23 cellular contexts compared by ENCODE assay signal in the genomic region with DNA sequence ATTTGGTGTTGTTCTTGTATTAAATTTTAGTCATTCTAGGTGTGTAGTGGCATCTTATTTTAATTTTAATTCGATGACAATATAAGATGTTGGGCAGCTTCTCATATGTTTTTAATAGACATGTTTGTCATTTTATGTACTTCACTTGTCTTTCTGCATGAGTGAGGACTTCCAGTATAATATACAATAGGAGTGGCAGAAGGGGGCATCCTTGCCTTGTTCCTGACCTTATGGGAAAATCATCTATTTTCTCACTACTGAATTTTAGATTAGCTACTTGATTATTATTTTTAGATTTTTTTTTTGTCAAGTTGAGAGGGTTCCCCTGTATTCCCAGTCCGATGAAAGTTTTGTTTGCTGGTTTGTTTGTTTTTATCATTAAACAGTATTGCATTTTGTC.
A peak's percentile ranks its signal among the peaks of the same experiment; 100 is the strongest.
DNase-seq lines count a peak whose midpoint lies in the region; ATAC-seq, FAIRE-seq and TF ChIP-seq lines count a peak whose summit lies in the region.
"Had no signal": no experiment of that assay in that cellular context is flagged by ENCODE, and none has a peak within 500 bp of the region (broad histone marks: within the 10 kb centered on the region; RNA-seq: fewer than 3 reads in every experiment).

No MANE protein-coding gene starts in this region.

- no peak overlapping the region for H3K18ac ChIP-seq in H1 (ENCODE audit: extremely low read depth, low read length)

- H3K9me3 ChIP-seq in H1 (ENCODE audit: insufficient read depth in 2 of 2, low read depth in 1 of 2, low read length in 1 of 2), result no peaks in the 10 kb centered on the region
- no peaks in the 10 kb centered on the region for H3K9me3 ChIP-seq in neural progenitor cell (ENCODE audit: low read depth)
- H3K9me3 ChIP-seq in upper lobe of right lung, result no peaks in the 10 kb centered on the region
- H3K9me3 ChIP-seq: A549, Caco-2, HAP-1 had no signal

- no peak overlapping the region for H3K23ac ChIP-seq in H1 (ENCODE audit: insufficient read length)

- H3K4me3 Mint-ChIP-seq in neural progenitor cell, result no peak overlapping the region
- H3K4me3 Mint-ChIP-seq: CD4-positive, alpha-beta T cell; HFFc6 had no signal

- FAIRE-seq in H1 (lab: Jason Lieb, UNC), result no peak
- FAIRE-seq: A549, G401.6, GM12891, GM19239, HTR-8/SVneo had no signal

- TF ChIP-seq CTCF in LNCaP clone FGC (IDR thresholded peaks at IDR 0.05; ENCODE audit: control insufficient read depth, extremely low read depth, insufficient read depth), result 0 out of 2 replicates have a peak, but pooled peaks have one; percentile 9
- TF ChIP-seq CTCF in H1 (IDR thresholded peaks at IDR 0.05; ENCODE audit: control extremely low read depth in 1 of 3, insufficient read depth in 1 of 3, low read depth in 1 of 3, low read length in 3 of 3), result no peak
- peak; percentile 19 for TF ChIP-seq CTCF in neural progenitor cell (IDR thresholded peaks at IDR 0.05)
- no peak for TF ChIP-seq CTCF in upper lobe of right lung (IDR thresholded peaks at IDR 0.05)

- no peaks in the 10 kb centered on the region for H3K79me1 ChIP-seq in H1 (ENCODE audit: low read depth, low read length)

- H2BK12ac ChIP-seq in H1 (ENCODE audit: low read depth, low read length), result no peak overlapping the region

- no peak overlapping the region for H3K14ac ChIP-seq in H1 (ENCODE audit: insufficient read length)

- H4K8ac ChIP-seq in H1 (ENCODE audit: extremely low read depth, insufficient read depth, low read length), result no peak overlapping the region

- no peak overlapping the region for H2BK5ac ChIP-seq in H1 (ENCODE audit: low read depth, low read length)

- no peak overlapping the region for H2BK15ac ChIP-seq in H1 (ENCODE audit: low read length)

- H3K27ac Mint-ChIP-seq in neural progenitor cell, result no peak overlapping the region
- H3K27ac Mint-ChIP-seq: CD4-positive, alpha-beta T cell; HFFc6 had no signal

- peak; percentile 47 to 55 for TF ChIP-seq RAD21 in H1 (IDR thresholded peaks at IDR 0.05 in 1 of 2, conservative IDR thresholded peaks at IDR 0.05 in 1 of 2; ENCODE audit: low read depth in 2 of 2, low read length in 2 of 2)

- no peaks in the 10 kb centered on the region for H3K23me2 ChIP-seq in H1 (ENCODE audit: low read depth, low read length)

- no peak overlapping the region for H2AK5ac ChIP-seq in H1 (ENCODE audit: low read depth, low read length)

- H3K9ac ChIP-seq in H1 (replicated peaks in 1 of 4; ENCODE audit: extremely low read depth in 1 of 4, low read depth in 3 of 4, low read length in 3 of 4) (no peak overlapping the region), neural progenitor cell (no peak overlapping the region)

- H3K4me1 ChIP-seq in H1 (replicated peaks in 1 of 4; ENCODE audit: control insufficient read depth in 3 of 4, insufficient read depth in 4 of 4, low read length in 3 of 4) (no peaks in the 10 kb centered on the region), neural progenitor cell (no peaks in the 10 kb centered on the region), upper lobe of right lung (no peaks in the 10 kb centered on the region)
- H3K4me1 ChIP-seq: A549, Caco-2, HAP-1 had no signal

- H2BK120ac ChIP-seq in H1 (replicated peaks; ENCODE audit: low read depth, low read length), result no peak overlapping the region

- no peaks in the 10 kb centered on the region for H3K79me2 ChIP-seq in H1 (ENCODE audit: control insufficient read depth in 1 of 2, insufficient read depth in 2 of 2, low read length in 2 of 2)
- no peaks in the 10 kb centered on the region for H3K79me2 ChIP-seq in neural progenitor cell (ENCODE audit: low read depth)

- H2AFZ ChIP-seq in H1 (ENCODE audit: low read length), result no peak overlapping the region
- no peak overlapping the region for H2AFZ ChIP-seq in neural progenitor cell (replicated peaks)

- TF ChIP-seq POLR2A in H1 (IDR thresholded peaks at IDR 0.05; ENCODE audit: control extremely low read depth in 1 of 2, low read depth in 2 of 2, low read length in 2 of 2), result no peak

- no peak overlapping the region for H4K91ac ChIP-seq in H1 (replicated peaks; ENCODE audit: insufficient read length, low read length)

- WGBS in H1 (ENCODE audit: extremely low coverage in 1 of 2, insufficient coverage in 1 of 2, insufficient read length in 1 of 2, insufficient replicate concordance in 2 of 2, low coverage in 1 of 2, low lambda C conversion rate in 2 of 2, missing lambda C conversion rate in 1 of 2), 2 experiments, result 86% methylated on average over 2 of the region's 2 CpGs; no CpG with 5 or more reads in 1 of the 2 experiments

- POLR2A ChIA-PET in H1 (lab: Charles Lee; ENCODE audit: partially characterized antibody), result no interaction called here

- H3K4me3 ChIP-seq in LNCaP clone FGC (ENCODE audit: low read depth, low read length), result no peak overlapping the region
- H3K4me3 ChIP-seq in H1 (ENCODE audit: extremely low read depth in 1 of 4, insufficient read depth in 2 of 4, low read depth in 3 of 4, low read length in 4 of 4), result no peak overlapping the region
- H3K4me3 ChIP-seq in neural progenitor cell, result no peak overlapping the region
- H3K4me3 ChIP-seq in upper lobe of right lung, result no peak overlapping the region
- H3K4me3 ChIP-seq: A549, HAP-1 had no signal

- DNase-seq in DMS53 (lab: John Stamatoyannopoulos, UW) (peak; percentile 6), DMS53 treated with DMSO at 0.1 percent for 48 hours (lab: John Stamatoyannopoulos, UW; ENCODE audit: unreplicated experiment) (no peak), LNCaP clone FGC (ENCODE audit: low read depth) (no peak), H1 (ENCODE audit: low read depth in 1 of 2, low spot score in 2 of 2) (no peak), neural progenitor cell (ENCODE audit: low spot score) (no peak), upper lobe of right lung (no peak), Right ventricle myocardium superior (no peak)
- DNase-seq: AML-193; Caco-2; CD4-positive, alpha-beta T cell; GOT3; HFFc6; IMR-90; KBM-7 had no signal

- H3K27me3 Mint-ChIP-seq in neural progenitor cell (ENCODE audit: insufficient read depth, low read depth), result no peaks in the 10 kb centered on the region
- H3K27me3 Mint-ChIP-seq: CD4-positive, alpha-beta T cell had no signal

- no peak overlapping the region for H3K4ac ChIP-seq in H1 (replicated peaks; ENCODE audit: insufficient read length, low read depth, low read length)

- H4K5ac ChIP-seq in H1 (ENCODE audit: insufficient read length, low read depth, low read length), result no peak overlapping the region

- no peak for ATAC-seq in upper lobe of right lung
- ATAC-seq in GM21390 (IDR thresholded peaks at IDR 0.05; ENCODE audit: unreplicated experiment), result no peak
- no peak for ATAC-seq in Right ventricle myocardium superior (ENCODE audit: poor library complexity)
- ATAC-seq: A549 had no signal

- H3F3A ChIP-seq in neural progenitor cell (ENCODE audit: low read depth), result no peaks in the 10 kb centered on the region

- intact Hi-C loops in upper lobe of right lung (cut with DNase I) (no loop called here), Right ventricle myocardium superior (cut with DNase I) (no loop called here)

- no peak overlapping the region for H2BK20ac ChIP-seq in H1 (ENCODE audit: low read length)

- H3K4me1 Mint-ChIP-seq in neural progenitor cell, result no peaks in the 10 kb centered on the region

- CTCF ChIA-PET in H1 (lab: Charles Lee; ENCODE audit: partially characterized antibody), result interaction anchor here (0.6 to 1.5 kb wide), 6 partner anchors 11 to 323 kb away, joined by 3 to 4 read pairs (median 3); no protein-coding TSS in a partner anchor

- H3K4me2 ChIP-seq in H1 (ENCODE audit: insufficient read depth in 1 of 2, low read depth in 2 of 2, low read length in 2 of 2) (no peak overlapping the region), neural progenitor cell (no peak overlapping the region)
- H3K4me2 ChIP-seq: A549 had no signal

- no peaks in the 10 kb centered on the region for H3K36me3 ChIP-seq in H1 (ENCODE audit: control insufficient read depth in 2 of 4, insufficient read depth in 4 of 4, low read length in 3 of 4)
- H3K36me3 ChIP-seq in neural progenitor cell, result no peaks in the 10 kb centered on the region
- H3K36me3 ChIP-seq in upper lobe of right lung, result no peaks in the 10 kb centered on the region
- H3K36me3 ChIP-seq: HAP-1 had no signal

- H4K20me1 ChIP-seq in H1 (replicated peaks in 1 of 2; ENCODE audit: control insufficient read depth in 1 of 2, insufficient read depth in 2 of 2, low read length in 2 of 2) (no peaks in the 10 kb centered on the region), neural progenitor cell (ENCODE audit: low read depth) (no peaks in the 10 kb centered on the region)

- H3K27me3 ChIP-seq in H1 (replicated peaks in 1 of 4; ENCODE audit: control insufficient read depth in 3 of 4, extremely low read depth in 1 of 4, insufficient read depth in 3 of 4, low read length in 3 of 4) (no peaks in the 10 kb centered on the region), neural progenitor cell (no peaks in the 10 kb centered on the region), upper lobe of right lung (no peaks in the 10 kb centered on the region)

- no peaks in the 10 kb centered on the region for H3K36me3 Mint-ChIP-seq in neural progenitor cell

- H3K9me3 Mint-ChIP-seq in neural progenitor cell, result no peaks in the 10 kb centered on the region

- no peak overlapping the region for H3K56ac ChIP-seq in H1 (replicated peaks; ENCODE audit: insufficient read length, low read depth, low read length)

- no peak for TF ChIP-seq EP300 in H1 (IDR thresholded peaks at IDR 0.05; ENCODE audit: borderline replicate concordance in 1 of 2, low read depth in 2 of 2, low read length in 2 of 2)

- no peak overlapping the region for H3K27ac ChIP-seq in H1 (ENCODE audit: low read depth, low read length)
- H3K27ac ChIP-seq in neural progenitor cell, result no peak overlapping the region
- H3K27ac ChIP-seq in upper lobe of right lung, result no peak overlapping the region
- H3K27ac ChIP-seq: 22Rv1, A549, C4-2B had no signal

TF ChIP-seq in H1, 55 proteins besides CTCF, POLR2A, EP300 and RAD21 (continues in another document):
- TF ChIP-seq GABPA (IDR thresholded peaks at IDR 0.05; ENCODE audit: borderline replicate concordance, insufficient read depth, low read length), result no peak
- no peak for TF ChIP-seq MAFK (IDR thresholded peaks at IDR 0.05; ENCODE audit: low read depth, low read length)
- TF ChIP-seq, protein P1, sequence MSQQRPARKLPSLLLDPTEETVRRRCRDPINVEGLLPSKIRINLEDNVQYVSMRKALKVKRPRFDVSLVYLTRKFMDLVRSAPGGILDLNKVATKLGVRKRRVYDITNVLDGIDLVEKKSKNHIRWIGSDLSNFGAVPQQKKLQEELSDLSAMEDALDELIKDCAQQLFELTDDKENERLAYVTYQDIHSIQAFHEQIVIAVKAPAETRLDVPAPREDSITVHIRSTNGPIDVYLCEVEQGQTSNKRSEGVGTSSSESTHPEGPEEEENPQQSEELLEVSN (IDR thresholded peaks at IDR 0.05), result no peak
- no peak for TF ChIP-seq SRF (IDR thresholded peaks at IDR 0.05; ENCODE audit: low read depth, low read length)
- no peak for TF ChIP-seq CEBPB (IDR thresholded peaks at IDR 0.05; ENCODE audit: low read depth, low read length)
- TF ChIP-seq FOSL1 (IDR thresholded peaks at IDR 0.05; ENCODE audit: insufficient read depth, low read depth, low read length), result no peak
- TF ChIP-seq, protein P2, sequence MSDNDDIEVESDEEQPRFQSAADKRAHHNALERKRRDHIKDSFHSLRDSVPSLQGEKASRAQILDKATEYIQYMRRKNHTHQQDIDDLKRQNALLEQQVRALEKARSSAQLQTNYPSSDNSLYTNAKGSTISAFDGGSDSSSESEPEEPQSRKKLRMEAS (IDR thresholded peaks at IDR 0.05), result no peak
- TF ChIP-seq RXRA (IDR thresholded peaks at IDR 0.05; ENCODE audit: insufficient read depth, low read depth, low read length), result no peak

Comparison
In these comparisons a context has a peak if more than half of its experiments do, and no peak if none do; other contexts are left out.
1. CTCF ChIP-seq: peak in LNCaP clone FGC (single experiment) and neural progenitor cell (single experiment); none in H1 (0 of 3) and upper lobe of right lung (single experiment).